In the genomic region with DNA sequence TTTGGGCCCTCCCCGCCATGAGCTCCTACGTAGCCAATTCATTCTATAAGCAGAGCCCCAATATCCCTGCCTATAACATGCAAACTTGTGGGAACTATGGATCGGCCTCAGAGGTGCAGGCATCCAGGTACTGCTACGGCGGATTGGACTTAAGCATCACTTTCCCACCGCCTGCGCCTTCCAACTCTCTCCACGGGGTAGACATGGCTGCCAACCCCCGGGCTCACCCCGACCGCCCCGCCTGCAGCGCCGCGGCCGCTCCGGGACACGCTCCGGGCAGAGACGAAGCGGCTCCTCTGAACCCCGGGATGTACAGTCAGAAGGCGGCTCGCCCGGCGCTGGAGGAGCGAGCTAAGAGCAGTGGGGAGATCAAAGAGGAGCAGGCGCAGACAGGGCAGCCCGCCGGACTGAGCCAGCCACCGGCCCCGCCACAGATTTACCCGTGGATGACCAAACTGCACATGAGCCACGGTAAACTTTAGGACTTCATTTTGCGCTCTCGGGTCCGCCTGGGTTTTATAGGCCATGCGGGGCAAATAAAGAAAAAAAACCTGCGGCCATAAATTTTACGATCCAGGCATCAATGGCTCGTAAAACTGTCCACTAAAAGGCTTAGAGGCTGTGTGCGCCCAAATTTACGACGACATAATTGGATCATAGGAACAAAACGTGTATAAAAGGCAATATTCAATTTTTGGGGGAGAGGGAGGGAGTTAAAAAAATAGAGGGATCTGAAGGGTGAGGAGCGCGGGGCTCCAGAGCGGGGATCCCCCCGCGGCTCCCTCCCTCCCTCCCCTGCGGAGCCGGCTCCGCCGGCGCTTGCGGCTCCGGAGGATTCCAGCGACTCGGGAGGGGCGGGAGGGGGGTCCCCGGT, we compare ENCODE assay signal across 8 cellular contexts. TPM values are rescaled to one million over a fixed set of nuclear protein-coding genes. Genes with fewer than 3 reads are reported as not detected.
DNase-seq lines count a peak whose midpoint lies in the region; ATAC-seq and TF ChIP-seq lines count a peak whose summit lies in the region.

No MANE protein-coding gene starts in this region.

- H3K14ac ChIP-seq in H9 (ENCODE audit: insufficient read depth, low read length) = no peak overlapping the region

- H3K23me2 ChIP-seq in H9 (ENCODE audit: insufficient read length, low read depth, low read length, poor library complexity, severe bottlenecking) = no peaks in the 10 kb centered on the region

- H3K4ac ChIP-seq in H9 (ENCODE audit: low read depth, low read length) = no peak overlapping the region

- no peak for TF ChIP-seq CTCF in astrocyte of the spinal cord (IDR thresholded peaks at IDR 0.05; ENCODE audit: low read depth, low read length)
- no peak for TF ChIP-seq CTCF in H9 (conservative IDR thresholded peaks at IDR 0.05)

- no peak overlapping the region for H2BK5ac ChIP-seq in H9 (ENCODE audit: insufficient read length, low read length)

- no peak overlapping the region for H3K56ac ChIP-seq in H9 (ENCODE audit: insufficient read length, low read depth, low read length)

- H3K36me3 Mint-ChIP-seq in naive B cell = no peaks in the 10 kb centered on the region
- peaks cover 0 to 7% (median 0%) of the 10 kb centered on the region in 3 experiments; a peak in 2 of 7 replicates for H3K36me3 Mint-ChIP-seq in H9 (ENCODE audit: insufficient read depth in 1 of 3, low read depth in 3 of 3)

- H3K27me3 ChIP-seq in BLaER1 = peaks cover 100% of the 10 kb centered on the region
- H3K27me3 ChIP-seq in H9 (ENCODE audit: insufficient read depth, low read length) = peaks cover 97% of the 10 kb centered on the region

- H4K20me1 ChIP-seq in BLaER1 (peaks cover 90% of the 10 kb centered on the region), H9 (ENCODE audit: control insufficient read depth, insufficient read depth, insufficient read length) (no peaks in the 10 kb centered on the region)

- H3K9ac ChIP-seq in BLaER1 (no peak overlapping the region), H9 (ENCODE audit: extremely low read depth, insufficient read length, low read length) (no peak overlapping the region)

- H2BK120ac ChIP-seq in H9 (ENCODE audit: low read depth, low read length, poor library complexity, severe bottlenecking) = no peak overlapping the region

- H3K4me1 ChIP-seq in BLaER1 (peaks cover 10% of the 10 kb centered on the region), H9 (ENCODE audit: insufficient read depth, low read length) (no peaks in the 10 kb centered on the region)

- no peak overlapping the region for H2AK5ac ChIP-seq in H9 (ENCODE audit: insufficient read length, low read length)

- H3K9me3 ChIP-seq in BLaER1 (peaks cover 27% of the 10 kb centered on the region), H9 (ENCODE audit: control insufficient read depth, low read depth, low read length) (no peaks in the 10 kb centered on the region)

- no peak overlapping the region for H3K27ac ChIP-seq in BLaER1
- no peak overlapping the region for H3K27ac ChIP-seq in H9 (ENCODE audit: insufficient read length, low read depth, low read length)

- H3K27me3 Mint-ChIP-seq in naive B cell (peaks cover 79 to 92% (median 90%) of the 10 kb centered on the region in 3 donors), H9 (ENCODE audit: low read depth) (peaks cover 99% of the 10 kb centered on the region)

- DNase-seq in HuH-7.5 (ENCODE audit: low spot score) = peak; percentile 82
- DNase-seq in astrocyte of the spinal cord (ENCODE audit: low read depth, low spot score) = peak; percentile 67
- no peak for DNase-seq in naive B cell
- DNase-seq in KBM-7 = no peak
- DNase-seq in H9 = no peak
- DNase-seq in NCI-H2081 treated with DMSO at 0.1 percent for 48 hours (lab: John Stamatoyannopoulos, UW) = no peak

- in situ Hi-C loops in astrocyte of the spinal cord (cut with HindIII; ENCODE audit: low sequenced_read_pairs) (no loop called here), KBM-7 (cut with MboI; ENCODE audit: low pct_unique_long_range_greater_than_20kb, low sequenced_read_pairs) (no loop called here)

- H2BK12ac ChIP-seq in H9 (ENCODE audit: insufficient read length, low read depth, low read length) = no peak overlapping the region

- H2AFZ ChIP-seq in H9 (ENCODE audit: low read length) = no peak overlapping the region

- no peak overlapping the region for H3T11ph ChIP-seq in H9 (ENCODE audit: low read length)

- H3K4me3 Mint-ChIP-seq in naive B cell = peak overlapping the region; percentile 75 to 87 (median 80)
- peak overlapping the region in 1 of 2 experiments; percentile 56; a peak in 2 of 5 replicates for H3K4me3 Mint-ChIP-seq in H9

- H3K4me1 Mint-ChIP-seq in naive B cell (peaks cover 28 to 30% (median 30%) of the 10 kb centered on the region in 3 donors), H9 (peaks cover 17 to 25% of the 10 kb centered on the region in 2 experiments)

- H3K9me3 Mint-ChIP-seq in naive B cell (peaks cover 0 to 8% (median 5%) of the 10 kb centered on the region in 7 donors), H9 (peaks cover 2 to 9% of the 10 kb centered on the region in 2 experiments; a peak in 3 of 5 replicates)

- H3K4me3 ChIP-seq in BLaER1 (peak overlapping the region; percentile 38; the same call in 1 of the 2 replicates), astrocyte of the spinal cord (ENCODE audit: low read depth, low read length) (peak overlapping the region; percentile 45)

- no CpG with 5 or more reads among the region's 61 CpGs for WGBS in H9 (ENCODE audit: extremely low coverage, insufficient read length, low lambda C conversion rate)

- no peaks in the 10 kb centered on the region for H3K79me1 ChIP-seq in H9 (ENCODE audit: insufficient read depth, low read depth, low read length, poor library complexity, severe bottlenecking)

- no peaks in the 10 kb centered on the region for H3K79me2 ChIP-seq in H9 (ENCODE audit: insufficient read depth, low read length)

- no peak overlapping the region for H2BK20ac ChIP-seq in H9 (ENCODE audit: low read depth, low read length, poor library complexity, severe bottlenecking)

- H2BK15ac ChIP-seq in H9 (ENCODE audit: low read depth, low read length) = no peak overlapping the region

- no peaks in the 10 kb centered on the region for H3K36me3 ChIP-seq in BLaER1

- no peak overlapping the region for H4K91ac ChIP-seq in H9 (ENCODE audit: insufficient read length, low read depth, low read length)

- no peak overlapping the region for H4K8ac ChIP-seq in H9 (replicated peaks; ENCODE audit: insufficient read length, low read depth, low read length)

- H3K27ac Mint-ChIP-seq in naive B cell (peak overlapping the region in 4 of 6 donors; percentile 28 to 94 (median 91)), H9 (no peak overlapping the region)

- no peak overlapping the region for H3K18ac ChIP-seq in H9 (ENCODE audit: insufficient read length, low read depth, low read length)

- no peak overlapping the region for H4K5ac ChIP-seq in H9 (ENCODE audit: insufficient read length, low read depth, low read length)

- H3K4me2 ChIP-seq in BLaER1 = no peak overlapping the region
- H3K4me2 ChIP-seq in H9 (ENCODE audit: insufficient read depth, insufficient read length, low read length) = no peak overlapping the region

- no peak overlapping the region for H3K23ac ChIP-seq in H9 (ENCODE audit: insufficient read length, low read depth, low read length)

- ATAC-seq in naive B cell (ENCODE audit: low read depth in 2 of 2) (peak in 1 of 2 donors; percentile 14), HG03439 (IDR thresholded peaks at IDR 0.05; ENCODE audit: unreplicated experiment) (no peak)

RNA-seq across cellular contexts. Expression of a gene that starts 0.5 kb away (rescaled TPM):
- polyA plus RNA-seq in naive B cell (ENCODE audit: low read depth in 6 of 6) = not detected
- not detected in 2 replicates for total RNA-seq in H9 (2021)

RNA-seq across cellular contexts. Expression of a gene that starts 5.1 kb away (rescaled TPM):
- not detected for polyA plus RNA-seq in naive B cell (ENCODE audit: low read depth in 6 of 6)
- not detected in 2 replicates for total RNA-seq in H9 (2021)

RNA-seq across cellular contexts. Expression of a gene that starts 20.3 kb away (rescaled TPM):
- 1 to 10 TPM in 1 of 6 donors, under 1 TPM in 4, not detected in 1; 0.17 to 1.0 (median 0.42) TPM for polyA plus RNA-seq in naive B cell (ENCODE audit: low read depth in 6 of 6)
- total RNA-seq in H9 (2021) = not detected in 2 replicates

RNA-seq across cellular contexts. Expression of a gene that starts 24.6 kb away (rescaled TPM):
- not detected for polyA plus RNA-seq in naive B cell (ENCODE audit: low read depth in 6 of 6)
- total RNA-seq in H9 (2021) = not detected in 2 replicates

RNA-seq across cellular contexts. Expression of a gene that starts 33.4 kb away (rescaled TPM):
- not detected for polyA plus RNA-seq in naive B cell (ENCODE audit: low read depth in 6 of 6)
- not detected in 2 replicates for total RNA-seq in H9 (2021)

Comparison
In these comparisons a context has a peak if more than half of its experiments do, and no peak if none do; other contexts are left out.
1. DNase-seq: peak in HuH-7.5 (single experiment) and astrocyte of the spinal cord (single experiment); none in naive B cell (single experiment), KBM-7 (single experiment), H9 (single experiment) and NCI-H2081 treated with DMSO at 0.1 percent for 48 hours (single experiment).
2. H3K27ac Mint-ChIP-seq: peak in naive B cell (4 of 6); none in H9 (0 of 3).